ENCODE assay signal across 8 cellular contexts in genomic region chr4:99947190-99947578, GRCh38. TPM values are rescaled to one million over a fixed set of nuclear protein-coding genes. Genes with fewer than 3 reads are reported as not detected.
DNase-seq lines count a peak whose midpoint lies in the region; ATAC-seq and TF ChIP-seq lines count a peak whose summit lies in the region.

No MANE protein-coding gene starts in this region.

- peak overlapping the region; percentile 99 for H3K27ac ChIP-seq in hepatocyte

- POLR2A ChIA-PET in activated CD8-positive, alpha-beta T cell treated with anti-CD3 and anti-CD28 coated beads for 36 hours (lab: Charles Lee): interaction anchor here (0.6 to 1.9 kb wide), 11 partner anchors 19 to 1019 kb away, joined by 3 to 9 read pairs (median 4); partner anchors contain the start of genes EIF4E and LAMTOR3

- H3K36me3 ChIP-seq in hepatocyte (replicated peaks; ENCODE audit: insufficient read depth, low read depth): no peaks in the 10 kb centered on the region

- H4K20me1 ChIP-seq in hepatocyte (ENCODE audit: insufficient read depth, poor library complexity, severe bottlenecking): peaks cover 6% of the 10 kb centered on the region

- no peaks in the 10 kb centered on the region for H3K27me3 Mint-ChIP-seq in activated CD8-positive, alpha-beta T cell treated with anti-CD3 and anti-CD28 coated beads for 36 hours

- peaks cover 36% of the 10 kb centered on the region for H3K36me3 Mint-ChIP-seq in activated CD8-positive, alpha-beta T cell treated with anti-CD3 and anti-CD28 coated beads for 36 hours (ENCODE audit: low read depth)
- H3K36me3 Mint-ChIP-seq in stimulated activated effector memory CD8-positive, alpha-beta T cell treated with anti-CD3 and anti-CD28 coated beads, Interleukin-12 subunit alpha, Interleukin-12 subunit beta, amount 100 ng/mL, for 72 hours: peaks cover 37% of the 10 kb centered on the region

- H2AFZ ChIP-seq in hepatocyte: peak overlapping the region; percentile 95

- peaks cover 5% of the 10 kb centered on the region for H3K9me3 Mint-ChIP-seq in activated CD8-positive, alpha-beta T cell treated with anti-CD3 and anti-CD28 coated beads for 36 hours
- H3K9me3 Mint-ChIP-seq in stimulated activated effector memory CD8-positive, alpha-beta T cell treated with anti-CD3 and anti-CD28 coated beads, Interleukin-12 subunit alpha, Interleukin-12 subunit beta, amount 100 ng/mL, for 72 hours: no peaks in the 10 kb centered on the region

- peaks cover 53% of the 10 kb centered on the region for H3K4me1 Mint-ChIP-seq in activated CD8-positive, alpha-beta T cell treated with anti-CD3 and anti-CD28 coated beads for 36 hours (ENCODE audit: low read depth)
- H3K4me1 Mint-ChIP-seq in stimulated activated effector memory CD8-positive, alpha-beta T cell treated with anti-CD3 and anti-CD28 coated beads, Interleukin-12 subunit alpha, Interleukin-12 subunit beta, amount 100 ng/mL, for 72 hours: peaks cover 39% of the 10 kb centered on the region

- intact Hi-C loops in activated CD8-positive, alpha-beta T cell treated with anti-CD3 and anti-CD28 coated beads for 36 hours (cut with micrococcal nuclease): loop anchor here (5.0 kb wide), 2 partner anchors 55 to 385 kb away; partner anchors contain the start of genes LAMTOR3 and TRMT10A

- peaks cover 37% of the 10 kb centered on the region for H3K4me1 ChIP-seq in hepatocyte (ENCODE audit: insufficient read depth)

- ATAC-seq in activated CD8-positive, alpha-beta T cell treated with anti-CD3 and anti-CD28 coated beads for 36 hours: no peak
- ATAC-seq in stimulated activated effector memory CD8-positive, alpha-beta T cell treated with anti-CD3 and anti-CD28 coated beads, Interleukin-12 subunit alpha, Interleukin-12 subunit beta, amount 100 ng/mL, for 72 hours: no peak
- ATAC-seq in HG03039 (IDR thresholded peaks at IDR 0.05; ENCODE audit: unreplicated experiment): no peak
- no peak for ATAC-seq in GM18868 (IDR thresholded peaks at IDR 0.05; ENCODE audit: unreplicated experiment)

- H3K27me3 ChIP-seq in hepatocyte: no peaks in the 10 kb centered on the region

- H3K4me2 ChIP-seq in hepatocyte: peak overlapping the region; percentile 93

- DNase-seq in HFF-Myc (ENCODE audit: extremely low read depth, low read depth): no peak
- peak; percentile 26 for DNase-seq in activated CD8-positive, alpha-beta T cell treated with anti-CD3 and anti-CD28 coated beads for 36 hours
- no peak for DNase-seq in hepatocyte (ENCODE audit: low spot score)
- no peak for DNase-seq in stimulated activated effector memory CD8-positive, alpha-beta T cell treated with anti-CD3 and anti-CD28 coated beads, Interleukin-12 subunit alpha, Interleukin-12 subunit beta, amount 100 ng/mL, for 72 hours (ENCODE audit: low spot score in 2 of 2)
- DNase-seq in NOMO-1 treated with dmso at 0.1 percent for 144 hours (lab: John Stamatoyannopoulos, UW; ENCODE audit: unreplicated experiment): no peak
- no peak for DNase-seq in iPS-NIHi7 (ENCODE audit: extremely low spot score)

- no peak overlapping the region for H3K4me3 Mint-ChIP-seq in activated CD8-positive, alpha-beta T cell treated with anti-CD3 and anti-CD28 coated beads for 36 hours
- no peak overlapping the region for H3K4me3 Mint-ChIP-seq in stimulated activated effector memory CD8-positive, alpha-beta T cell treated with anti-CD3 and anti-CD28 coated beads, Interleukin-12 subunit alpha, Interleukin-12 subunit beta, amount 100 ng/mL, for 72 hours

- H3K9me3 ChIP-seq in hepatocyte (ENCODE audit: low read depth): no peaks in the 10 kb centered on the region

- 14% methylated on average over 8 of the region's 8 CpGs for WGBS in hepatocyte (ENCODE audit: low lambda C conversion rate, missing lambda C conversion rate)

- peaks cover 61% of the 10 kb centered on the region for H3K79me2 ChIP-seq in hepatocyte

- TF ChIP-seq CTCF in HFF-Myc (IDR thresholded peaks at IDR 0.05; ENCODE audit: low read depth, low read length, missing control alignments): no peak
- TF ChIP-seq CTCF in activated CD8-positive, alpha-beta T cell treated with anti-CD3 and anti-CD28 coated beads for 36 hours (IDR thresholded peaks at IDR 0.05): no peak
- TF ChIP-seq CTCF in hepatocyte (IDR thresholded peaks at IDR 0.05; ENCODE audit: poor library complexity): no peak

- CTCF ChIA-PET in activated CD8-positive, alpha-beta T cell treated with anti-CD3 and anti-CD28 coated beads for 36 hours (lab: Charles Lee): interaction anchor here (0.7 to 3.1 kb wide), 6 partner anchors 53 to 146 kb away, joined by 3 to 16 read pairs (median 4); partner anchors contain the start of genes DAPP1 and LAMTOR3

- H3K27ac Mint-ChIP-seq in activated CD8-positive, alpha-beta T cell treated with anti-CD3 and anti-CD28 coated beads for 36 hours: no peak overlapping the region
- peak overlapping the region; percentile 96 for H3K27ac Mint-ChIP-seq in stimulated activated effector memory CD8-positive, alpha-beta T cell treated with anti-CD3 and anti-CD28 coated beads, Interleukin-12 subunit alpha, Interleukin-12 subunit beta, amount 100 ng/mL, for 72 hours

- H3K9me2 ChIP-seq in hepatocyte (replicated peaks; ENCODE audit: insufficient read depth): no peaks in the 10 kb centered on the region

- H3K4me3 ChIP-seq in HFF-Myc (replicated peaks; ENCODE audit: low read depth, low read length) (peak overlapping the region; percentile 95), hepatocyte (peak overlapping the region; percentile 75)

RNA-seq across cellular contexts. Expression of gene DNAJB14, which starts 0.8 kb away (rescaled TPM):
- total RNA-seq in activated CD8-positive, alpha-beta T cell treated with anti-CD3 and anti-CD28 coated beads for 36 hours: 10 to 100 TPM; 40.0 to 42.5 TPM
- 49.1 and 52.6 TPM in 2 replicates for total RNA-seq in hepatocyte
- 19.0 and 25.1 TPM in 2 replicates for polyA plus RNA-seq in hepatocyte

RNA-seq across cellular contexts. Expression of gene H2AZ1, which starts 2.9 kb away (rescaled TPM):
- total RNA-seq in activated CD8-positive, alpha-beta T cell treated with anti-CD3 and anti-CD28 coated beads for 36 hours: 100 to 1,000 TPM; 631 to 637 TPM
- 339 and 361 TPM in 2 replicates for total RNA-seq in hepatocyte
- polyA plus RNA-seq in hepatocyte: 363 and 427 TPM in 2 replicates

RNA-seq across cellular contexts. Expression of gene LAMTOR3, which starts 53.0 kb away (rescaled TPM):
- 10 to 100 TPM; 23.2 to 23.5 TPM for total RNA-seq in activated CD8-positive, alpha-beta T cell treated with anti-CD3 and anti-CD28 coated beads for 36 hours
- 133 and 143 TPM in 2 replicates for total RNA-seq in hepatocyte
- polyA plus RNA-seq in hepatocyte: 90.7 and 126 TPM in 2 replicates
